25 cellular contexts compared by ENCODE assay signal in genomic region chr2:148789059-148789458, GRCh38.
"Had no signal": no experiment of that assay in that cellular context is flagged by ENCODE, and none has a peak within 500 bp of the region (broad histone marks: within the 10 kb centered on the region; RNA-seq: fewer than 3 reads in every experiment).

No MANE protein-coding gene starts in this region.

- FAIRE-seq: HTR-8/SVneo, RCC 7860 had no signal

- H3K27ac ChIP-seq: HL-60 had no signal

- DNase-seq: Karpas-422, KG1, MG63, NCI-H1092, NCI-H1105 treated with DMSO at 0.1 percent for 48 hours, NCI-H1417 treated with DMSO at 0.1 percent for 48 hours, NCI-H146, NCI-H1694 treated with DMSO at 0.1 percent for 48 hours, NCI-H1930, NCI-H2081, NCI-H2107, NCI-H2171 treated with DMSO at 0.1 percent for 48 hours, NCI-H345, NCI-H446 treated with DMSO at 0.1 percent for 48 hours, NCI-H510A treated with DMSO at 0.1 percent for 48 hours, NCI-H526, NCI-H748 treated with DMSO at 0.1 percent for 48 hours, Right ventricle myocardium superior, RPMI8226, SIG-M5, SK-N-SH had no signal

- H3K27me3 Mint-ChIP-seq: IgD-negative memory B cell had no signal

- H3K4me1 Mint-ChIP-seq: IgD-negative memory B cell had no signal

- H3K4me3 Mint-ChIP-seq: IgD-negative memory B cell had no signal

- H3K4me3 ChIP-seq: MG63 had no signal

- H3K9me3 ChIP-seq: MG63, SK-N-SH had no signal

- H3K27me3 ChIP-seq: MG63 had no signal
